1 cellular context compared by ENCODE assay signal in the genomic region with DNA sequence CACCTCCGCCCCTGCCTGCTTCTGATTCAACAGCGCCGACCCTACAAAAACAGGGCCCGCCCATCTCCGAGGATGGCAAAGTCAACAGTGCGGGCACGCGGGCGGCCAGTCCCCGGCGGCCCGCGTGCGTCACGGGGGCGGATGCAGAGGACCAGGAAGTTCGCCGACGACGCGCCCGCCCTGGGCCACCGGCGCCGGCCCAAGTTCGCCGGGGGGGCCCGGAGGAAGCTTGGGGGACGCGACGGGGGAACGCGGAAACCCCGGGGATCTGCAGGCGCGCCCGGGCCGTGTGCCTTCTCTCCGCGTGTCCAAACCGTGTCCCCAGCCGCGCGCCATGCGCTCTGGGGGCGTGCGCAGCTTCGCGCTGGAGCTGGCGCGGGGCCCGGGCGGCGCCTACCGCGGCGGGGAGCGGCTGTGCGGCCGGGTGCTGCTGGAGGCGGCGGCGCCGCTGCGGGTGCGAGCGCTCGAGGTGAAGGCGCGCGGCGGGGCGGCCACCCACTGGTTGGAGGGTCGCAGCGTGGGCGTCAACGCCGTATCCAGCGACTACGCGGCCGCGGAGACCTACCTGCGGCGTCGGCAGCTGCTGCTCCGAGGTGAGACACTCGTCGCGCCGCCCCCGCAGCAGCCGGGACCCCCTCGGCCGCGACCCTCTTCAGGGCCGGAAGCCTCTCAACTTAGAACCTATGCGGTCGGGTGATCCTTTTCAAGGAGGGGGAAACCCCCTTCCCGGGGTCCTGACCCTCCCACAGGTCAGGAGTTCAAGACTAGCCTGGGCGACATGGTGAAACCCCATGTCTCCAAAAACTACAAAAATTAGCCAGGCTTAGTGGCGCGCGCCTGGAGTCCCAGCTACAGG.
TF ChIP-seq lines count a peak whose summit lies in the region.

No MANE protein-coding gene starts in this region.

TF ChIP-seq in GM12878, 131 proteins besides CTCF, POLR2A, EP300 and RAD21 (continued from another document):
- TF ChIP-seq BACH1 (IDR thresholded peaks at IDR 0.05; ENCODE audit: borderline replicate concordance) (peak; percentile 76; the same call in 1 of the 2 replicates), JUNB (IDR thresholded peaks at IDR 0.05) (no peak), STAT3 (IDR thresholded peaks at IDR 0.05; ENCODE audit: low read depth, low read length) (no peak), YY1 (IDR thresholded peaks at IDR 0.05; ENCODE audit: low read depth, low read length) (peak; percentile 62), SREBF1 (IDR thresholded peaks at IDR 0.05; ENCODE audit: low read length) (no peak), SPI1 (IDR thresholded peaks at IDR 0.05; ENCODE audit: borderline replicate concordance, insufficient read depth, low read depth, low read length) (no peak), TCF3 (IDR thresholded peaks at IDR 0.05; ENCODE audit: borderline replicate concordance, insufficient read depth, low read depth, low read length) (0 out of 2 replicates have a peak, but pooled peaks have one; percentile 23), CHD4 (IDR thresholded peaks at IDR 0.05) (no peak), WRNIP1 (IDR thresholded peaks at IDR 0.05; ENCODE audit: borderline replicate concordance, low read depth, low read length) (no peak), CBFB (IDR thresholded peaks at IDR 0.05; ENCODE audit: low read depth) (no peak), ZNF384 (IDR thresholded peaks at IDR 0.05; ENCODE audit: borderline replicate concordance, low read depth, low read length) (no peak), HDAC2 (IDR thresholded peaks at IDR 0.05) (no peak), SMC3 (IDR thresholded peaks at IDR 0.05; ENCODE audit: borderline replicate concordance, low read length) (no peak), KLF5 (IDR thresholded peaks at IDR 0.05; ENCODE audit: partially characterized antibody) (peak; percentile 33), CHD1 (IDR thresholded peaks at IDR 0.05; ENCODE audit: low read depth, low read length) (no peak), EGR1 (IDR thresholded peaks at IDR 0.05; ENCODE audit: borderline replicate concordance in 1 of 2, low read depth in 2 of 2, low read length in 2 of 2) (peak in 1 of 2 experiments; percentile 87; a peak in 2 of 3 replicates), TCF7 (IDR thresholded peaks at IDR 0.05; ENCODE audit: borderline replicate concordance) (no peak), IKZF1 (conservative IDR thresholded peaks at IDR 0.05) (peak; percentile 91), HDAC6 (IDR thresholded peaks at IDR 0.05; ENCODE audit: unreplicated experiment) (peak; percentile 98)
- TF ChIP-seq, protein P1, sequence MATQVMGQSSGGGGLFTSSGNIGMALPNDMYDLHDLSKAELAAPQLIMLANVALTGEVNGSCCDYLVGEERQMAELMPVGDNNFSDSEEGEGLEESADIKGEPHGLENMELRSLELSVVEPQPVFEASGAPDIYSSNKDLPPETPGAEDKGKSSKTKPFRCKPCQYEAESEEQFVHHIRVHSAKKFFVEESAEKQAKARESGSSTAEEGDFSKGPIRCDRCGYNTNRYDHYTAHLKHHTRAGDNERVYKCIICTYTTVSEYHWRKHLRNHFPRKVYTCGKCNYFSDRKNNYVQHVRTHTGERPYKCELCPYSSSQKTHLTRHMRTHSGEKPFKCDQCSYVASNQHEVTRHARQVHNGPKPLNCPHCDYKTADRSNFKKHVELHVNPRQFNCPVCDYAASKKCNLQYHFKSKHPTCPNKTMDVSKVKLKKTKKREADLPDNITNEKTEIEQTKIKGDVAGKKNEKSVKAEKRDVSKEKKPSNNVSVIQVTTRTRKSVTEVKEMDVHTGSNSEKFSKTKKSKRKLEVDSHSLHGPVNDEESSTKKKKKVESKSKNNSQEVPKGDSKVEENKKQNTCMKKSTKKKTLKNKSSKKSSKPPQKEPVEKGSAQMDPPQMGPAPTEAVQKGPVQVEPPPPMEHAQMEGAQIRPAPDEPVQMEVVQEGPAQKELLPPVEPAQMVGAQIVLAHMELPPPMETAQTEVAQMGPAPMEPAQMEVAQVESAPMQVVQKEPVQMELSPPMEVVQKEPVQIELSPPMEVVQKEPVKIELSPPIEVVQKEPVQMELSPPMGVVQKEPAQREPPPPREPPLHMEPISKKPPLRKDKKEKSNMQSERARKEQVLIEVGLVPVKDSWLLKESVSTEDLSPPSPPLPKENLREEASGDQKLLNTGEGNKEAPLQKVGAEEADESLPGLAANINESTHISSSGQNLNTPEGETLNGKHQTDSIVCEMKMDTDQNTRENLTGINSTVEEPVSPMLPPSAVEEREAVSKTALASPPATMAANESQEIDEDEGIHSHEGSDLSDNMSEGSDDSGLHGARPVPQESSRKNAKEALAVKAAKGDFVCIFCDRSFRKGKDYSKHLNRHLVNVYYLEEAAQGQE (IDR thresholded peaks at IDR 0.05; ENCODE audit: low read depth, low read length) = 0 out of 2 replicates have a peak, but pooled peaks have one; percentile 7
- TF ChIP-seq, protein P2, sequence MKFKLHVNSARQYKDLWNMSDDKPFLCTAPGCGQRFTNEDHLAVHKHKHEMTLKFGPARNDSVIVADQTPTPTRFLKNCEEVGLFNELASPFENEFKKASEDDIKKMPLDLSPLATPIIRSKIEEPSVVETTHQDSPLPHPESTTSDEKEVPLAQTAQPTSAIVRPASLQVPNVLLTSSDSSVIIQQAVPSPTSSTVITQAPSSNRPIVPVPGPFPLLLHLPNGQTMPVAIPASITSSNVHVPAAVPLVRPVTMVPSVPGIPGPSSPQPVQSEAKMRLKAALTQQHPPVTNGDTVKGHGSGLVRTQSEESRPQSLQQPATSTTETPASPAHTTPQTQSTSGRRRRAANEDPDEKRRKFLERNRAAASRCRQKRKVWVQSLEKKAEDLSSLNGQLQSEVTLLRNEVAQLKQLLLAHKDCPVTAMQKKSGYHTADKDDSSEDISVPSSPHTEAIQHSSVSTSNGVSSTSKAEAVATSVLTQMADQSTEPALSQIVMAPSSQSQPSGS (IDR thresholded peaks at IDR 0.05; ENCODE audit: low read length) = no peak
- TF ChIP-seq, protein P3, sequence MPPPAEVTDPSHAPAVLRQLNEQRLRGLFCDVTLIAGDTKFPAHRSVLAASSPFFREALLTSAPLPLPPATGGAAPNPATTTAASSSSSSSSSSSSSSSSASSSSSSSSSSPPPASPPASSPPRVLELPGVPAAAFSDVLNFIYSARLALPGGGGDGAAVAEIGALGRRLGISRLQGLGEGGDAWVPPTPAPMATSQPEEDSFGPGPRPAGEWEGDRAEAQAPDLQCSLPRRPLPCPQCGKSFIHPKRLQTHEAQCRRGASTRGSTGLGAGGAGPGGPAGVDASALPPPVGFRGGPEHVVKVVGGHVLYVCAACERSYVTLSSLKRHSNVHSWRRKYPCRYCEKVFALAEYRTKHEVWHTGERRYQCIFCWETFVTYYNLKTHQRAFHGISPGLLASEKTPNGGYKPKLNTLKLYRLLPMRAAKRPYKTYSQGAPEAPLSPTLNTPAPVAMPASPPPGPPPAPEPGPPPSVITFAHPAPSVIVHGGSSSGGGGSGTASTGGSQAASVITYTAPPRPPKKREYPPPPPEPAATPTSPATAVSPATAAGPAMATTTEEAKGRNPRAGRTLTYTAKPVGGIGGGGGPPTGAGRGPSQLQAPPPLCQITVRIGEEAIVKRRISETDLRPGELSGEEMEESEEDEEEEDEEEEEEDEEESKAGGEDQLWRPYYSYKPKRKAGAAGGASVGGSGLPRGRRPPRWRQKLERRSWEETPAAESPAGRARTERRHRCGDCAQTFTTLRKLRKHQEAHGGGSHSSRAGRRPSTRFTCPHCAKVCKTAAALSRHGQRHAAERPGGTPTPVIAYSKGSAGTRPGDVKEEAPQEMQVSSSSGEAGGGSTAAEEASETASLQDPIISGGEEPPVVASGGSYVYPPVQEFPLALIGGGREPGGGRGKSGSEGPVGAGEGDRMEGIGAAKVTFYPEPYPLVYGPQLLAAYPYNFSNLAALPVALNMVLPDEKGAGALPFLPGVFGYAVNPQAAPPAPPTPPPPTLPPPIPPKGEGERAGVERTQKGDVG (CRISPR knock-in tag; IDR thresholded peaks at IDR 0.05) = no peak
- TF ChIP-seq, protein P4, sequence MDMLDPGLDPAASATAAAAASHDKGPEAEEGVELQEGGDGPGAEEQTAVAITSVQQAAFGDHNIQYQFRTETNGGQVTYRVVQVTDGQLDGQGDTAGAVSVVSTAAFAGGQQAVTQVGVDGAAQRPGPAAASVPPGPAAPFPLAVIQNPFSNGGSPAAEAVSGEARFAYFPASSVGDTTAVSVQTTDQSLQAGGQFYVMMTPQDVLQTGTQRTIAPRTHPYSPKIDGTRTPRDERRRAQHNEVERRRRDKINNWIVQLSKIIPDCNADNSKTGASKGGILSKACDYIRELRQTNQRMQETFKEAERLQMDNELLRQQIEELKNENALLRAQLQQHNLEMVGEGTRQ (IDR thresholded peaks at IDR 0.05; ENCODE audit: borderline replicate concordance, low read depth, low read length) = no peak; the same call in 1 of the 2 replicates
